Comparison of ENCODE assay signal across 1 cellular context in the genomic region with DNA sequence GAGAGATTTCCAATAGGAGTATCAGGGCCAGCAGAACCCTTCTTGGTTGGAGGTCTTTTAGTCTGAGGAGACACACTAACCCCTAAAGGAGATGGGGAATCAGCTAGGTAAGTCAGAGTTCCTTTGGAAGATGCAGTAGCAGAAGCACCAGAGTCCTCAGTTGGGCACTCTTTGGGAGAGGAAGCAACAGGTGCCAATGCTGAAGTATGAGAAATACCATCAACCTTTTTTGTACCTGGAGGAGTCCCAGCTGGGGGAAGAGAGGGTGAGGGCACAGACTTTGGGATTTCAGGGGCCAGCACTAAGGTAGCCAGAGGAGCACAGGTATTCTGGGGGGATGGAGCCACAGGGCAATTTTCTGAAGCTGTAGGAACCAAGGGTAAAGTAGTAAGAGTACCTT.
TF ChIP-seq lines count a peak whose summit lies in the region.

No MANE protein-coding gene starts in this region.

TF ChIP-seq in A549, 52 proteins besides CTCF, POLR2A, EP300 and RAD21 (continued from another document):
- TF ChIP-seq MAZ (IDR thresholded peaks at IDR 0.05; ENCODE audit: borderline replicate concordance, low read depth, low read length) (no peak), SREBF2 (IDR thresholded peaks at IDR 0.05) (no peak), POLR2AphosphoS2 (conservative IDR thresholded peaks at IDR 0.05; ENCODE audit: low read length) (no peak), FOXS1 (CRISPR knock-in tag; IDR thresholded peaks at IDR 0.05) (no peak), ESRRA (IDR thresholded peaks at IDR 0.05; ENCODE audit: borderline replicate concordance, low read length) (no peak), USF2 (IDR thresholded peaks at IDR 0.05) (no peak), JUN (IDR thresholded peaks at IDR 0.05) (no peak)
TF ChIP-seq in A549: peak in this region for 0.
